ENCODE assay signal across 1 cellular context in genomic region chr21:25635310-25635709, GRCh38.
A peak's percentile ranks its signal among the peaks of the same experiment; 100 is the strongest.
TF ChIP-seq lines count a peak whose summit lies in the region.

No MANE protein-coding gene starts in this region.

TF ChIP-seq in HepG2, 621 proteins besides CTCF, POLR2A, EP300 and RAD21:
- TF ChIP-seq GABPA (IDR thresholded peaks at IDR 0.05; ENCODE audit: low read depth, low read length): no peak
- 0 out of 2 replicates have a peak, but pooled peaks have one; percentile 16 for TF ChIP-seq GABPA (CRISPR knock-in tag; IDR thresholded peaks at IDR 0.05; ENCODE audit: low read depth)
- TF ChIP-seq NCOR1 (IDR thresholded peaks at IDR 0.05; ENCODE audit: borderline replicate concordance, low read length): no peak
